Comparison of ENCODE assay signal across 8 cellular contexts in genomic region chr5:151155149-151155776, GRCh38. TPM values are rescaled to one million over a fixed set of nuclear protein-coding genes. Genes with fewer than 3 reads are reported as not detected.
DNase-seq lines count a peak whose midpoint lies in the region; ATAC-seq and TF ChIP-seq lines count a peak whose summit lies in the region.

No MANE protein-coding gene starts in this region.

- H3K9me3 ChIP-seq in testis, result no peaks in the 10 kb centered on the region

- no peaks in the 10 kb centered on the region for H3K27me3 ChIP-seq in testis

- intact Hi-C loops in testis (cut with DNase I; ENCODE audit: low total_unique reads), result no loop called here

- H3K4me3 ChIP-seq in GM12875 (ENCODE audit: low read depth, low read length) (peak overlapping the region; percentile 90), WI38 (ENCODE audit: low read depth, low read length) (peak overlapping the region; percentile 79), testis (no peak overlapping the region)

- POLR2A ChIA-PET in GM10248 (lab: Yijun Ruan, JAX), result interaction anchor here (0.8 kb wide), 1 partner anchor 40 kb away, joined by 3 read pairs; no protein-coding TSS in a partner anchor

- no peak for TF ChIP-seq CTCF in GM12875 (IDR thresholded peaks at IDR 0.05; ENCODE audit: borderline replicate concordance, insufficient read depth, low read depth, low read length)
- no peak for TF ChIP-seq CTCF in WI38 (IDR thresholded peaks at IDR 0.05; ENCODE audit: low read depth, low read length)
- no peak for TF ChIP-seq CTCF in testis (IDR thresholded peaks at IDR 0.05)
- TF ChIP-seq CTCF in GM10248 (IDR thresholded peaks at IDR 0.05; ENCODE audit: control extremely low read depth, extremely low read depth, low read depth, missing control alignments), result no peak

- CTCF ChIA-PET in GM10248 (lab: Yijun Ruan, JAX), result interaction anchor here (0.9 to 9.4 kb wide), 6 partner anchors 10 to 104 kb away, joined by 3 to 93 read pairs (median 4); no protein-coding TSS in a partner anchor

- TF ChIP-seq POLR2A in testis (IDR thresholded peaks at IDR 0.05), result no peak

- H3K27ac ChIP-seq in epithelial cell of prostate (peak overlapping the region; percentile 3), testis (peak overlapping the region in 1 of 2 donors; percentile 92)

- H3K36me3 ChIP-seq in testis (ENCODE audit: low read depth, missing control alignments), result no peaks in the 10 kb centered on the region

- 34 to 36% methylated on average over 9 of the region's 9 CpGs for WGBS in testis, 2 donors

- H3K4me1 ChIP-seq in testis, result peaks cover 42% of the 10 kb centered on the region

- DNase-seq in epithelial cell of prostate (ENCODE audit: low read depth, low spot score), result no peak
- DNase-seq in stimulated activated CD4-positive, alpha-beta T cell treated with anti-CD3 and anti-CD28 coated beads, Interleukin-2, amount 100 ng/mL, for 24 hours, result peak; percentile 52 to 57
- no peak for DNase-seq in testis
- no peak for DNase-seq in Ammon's horn (ENCODE audit: low spot score)
- no peak for DNase-seq in GM10248 (ENCODE audit: extremely low spot score)

- ATAC-seq in HG02852 (IDR thresholded peaks at IDR 0.05; ENCODE audit: unreplicated experiment), result peak; percentile 25

RNA-seq across cellular contexts. Expression of gene ANXA6, which starts 2.3 kb away (rescaled TPM):
- 100 to 1,000 TPM; 116 to 180 TPM for total RNA-seq in testis
- polyA plus RNA-seq in testis (ENCODE audit: insufficient read depth, low read depth, low replicate concordance), result 152 TPM

Comparison
In these comparisons a context has a peak if more than half of its experiments do, and no peak if none do; other contexts are left out.
1. H3K4me3 ChIP-seq: peak in GM12875 (single experiment) and WI38 (single experiment); none in testis (0 of 2).
2. DNase-seq: peak in stimulated activated CD4-positive, alpha-beta T cell treated with anti-CD3 and anti-CD28 coated beads, Interleukin-2, amount 100 ng/mL, for 24 hours (2 of 2); none in epithelial cell of prostate (single experiment), testis (single experiment), Ammon's horn (single experiment) and GM10248 (single experiment).